In the genomic region with DNA sequence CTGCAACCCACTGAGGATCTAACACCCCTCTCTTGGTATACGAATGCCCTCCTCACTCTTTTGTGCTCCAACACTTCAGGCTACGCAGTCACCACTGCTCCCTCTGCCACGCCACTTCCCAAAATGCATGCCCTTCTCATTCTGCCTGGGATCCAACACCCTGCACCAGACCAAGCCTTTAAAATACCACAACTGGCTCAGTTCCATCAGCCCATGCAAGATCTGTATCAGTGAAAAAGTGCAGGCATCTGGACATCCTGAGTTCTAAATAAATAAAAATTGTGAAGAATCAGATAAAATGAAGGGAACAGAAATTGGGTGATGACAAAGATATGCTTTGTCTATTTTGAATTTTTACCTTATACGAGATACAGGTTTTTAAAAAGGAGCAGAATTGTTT, we compare ENCODE assay signal across 24 cellular contexts. TPM values are rescaled to one million over a fixed set of nuclear protein-coding genes. Genes with fewer than 3 reads are reported as not detected.
DNase-seq lines count a peak whose midpoint lies in the region; ATAC-seq and TF ChIP-seq lines count a peak whose summit lies in the region.
"Had no signal": no experiment of that assay in that cellular context is flagged by ENCODE, and none has a peak within 500 bp of the region (broad histone marks: within the 10 kb centered on the region; RNA-seq: fewer than 3 reads in every experiment).

No MANE protein-coding gene starts in this region.

- H3K9me3 ChIP-seq in OCI-LY7 (ENCODE audit: low read length), result no peaks in the 10 kb centered on the region
- H3K9me3 ChIP-seq in ascending aorta, result no peaks in the 10 kb centered on the region
- H3K9me3 ChIP-seq: lower lobe of right lung, ovary, SJSA1 had no signal

- peak overlapping the region; percentile 11 for H3K27ac Mint-ChIP-seq in activated naive CD8-positive, alpha-beta T cell treated with anti-CD3 and anti-CD28 coated beads, Interleukin-2, amount 10 ng/mL, durations not matched to agents 7 days and 5 days
- H3K27ac Mint-ChIP-seq in activated naive CD8-positive, alpha-beta T cell treated with anti-CD3 and anti-CD28 coated beads, Interleukin-2, amount 50 U/mL, for 24 hours, result no peak overlapping the region
- H3K27ac Mint-ChIP-seq in endothelial cell (ENCODE audit: unreplicated experiment), result no peak overlapping the region
- peak overlapping the region; percentile 18 for H3K27ac Mint-ChIP-seq in stimulated activated effector memory CD8-positive, alpha-beta T cell treated with anti-CD3 and anti-CD28 coated beads, Interleukin-12 subunit alpha, Interleukin-12 subunit beta, amount 100 ng/mL, for 72 hours
- H3K27ac Mint-ChIP-seq: nephron; stimulated activated memory B cell treated with anti-CD40 and anti-IgM and Interleukin-4, amounts not matched to agents 10 μg/mL and 1 μg/mL and 100 μg/mL, for 72 hours; type B pancreatic cell had no signal

- H3K4me3 ChIP-seq in OCI-LY7 (ENCODE audit: low read depth, low read length, poor library complexity, severe bottlenecking) (no peak overlapping the region), ascending aorta (no peak overlapping the region)
- H3K4me3 ChIP-seq: lower lobe of right lung, ovary, SJSA1 had no signal

- DNase-seq in activated naive CD8-positive, alpha-beta T cell treated with anti-CD3 and anti-CD28 coated beads, Interleukin-2, amount 10 ng/mL, durations not matched to agents 7 days and 5 days, result no peak
- no peak for DNase-seq in activated naive CD8-positive, alpha-beta T cell treated with anti-CD3 and anti-CD28 coated beads, Interleukin-2, amount 50 U/mL, for 24 hours
- DNase-seq in OCI-LY7 (ENCODE audit: low spot score) (no peak), endothelial cell (ENCODE audit: low spot score) (no peak), ascending aorta (ENCODE audit: low spot score in 2 of 2) (no peak), C1 segment of cervical spinal cord (lab: John Stamatoyannopoulos, UW) (no peak)
- DNase-seq in stimulated activated effector memory CD8-positive, alpha-beta T cell treated with anti-CD3 and anti-CD28 coated beads, Interleukin-12 subunit alpha, Interleukin-12 subunit beta, amount 100 ng/mL, for 72 hours (ENCODE audit: low spot score in 2 of 2), result no peak
- DNase-seq: activated naive CD4-positive, alpha-beta T cell treated with Interleukin-2 at 50 U/mL for 16 hours; COR-L47; DMS79; GF-D8; GOT3; hypothalamus; lower lobe of right lung; NCI-H1048; NCI-H1694; ovary; RPMI8226; substantia nigra had no signal

- no peaks in the 10 kb centered on the region for H3K27me3 ChIP-seq in ascending aorta
- H3K27me3 ChIP-seq: ovary, SJSA1 had no signal

- peaks cover 34% of the 10 kb centered on the region for H3K79me2 ChIP-seq in OCI-LY7 (ENCODE audit: insufficient read depth, low read depth, low read length)

- H3K4me1 Mint-ChIP-seq in activated naive CD8-positive, alpha-beta T cell treated with anti-CD3 and anti-CD28 coated beads, Interleukin-2, amount 10 ng/mL, durations not matched to agents 7 days and 5 days, result peaks cover 24% of the 10 kb centered on the region
- H3K4me1 Mint-ChIP-seq in activated naive CD8-positive, alpha-beta T cell treated with anti-CD3 and anti-CD28 coated beads, Interleukin-2, amount 50 U/mL, for 24 hours, result peaks cover 34% of the 10 kb centered on the region
- peaks cover 14% of the 10 kb centered on the region for H3K4me1 Mint-ChIP-seq in endothelial cell (ENCODE audit: unreplicated experiment)
- peaks cover 30% of the 10 kb centered on the region for H3K4me1 Mint-ChIP-seq in stimulated activated effector memory CD8-positive, alpha-beta T cell treated with anti-CD3 and anti-CD28 coated beads, Interleukin-12 subunit alpha, Interleukin-12 subunit beta, amount 100 ng/mL, for 72 hours

- no peak overlapping the region for H3K27ac ChIP-seq in OCI-LY7 (ENCODE audit: low read depth, low read length, poor library complexity, severe bottlenecking)
- no peak overlapping the region for H3K27ac ChIP-seq in ascending aorta
- H3K27ac ChIP-seq: lower lobe of right lung, ovary, SJSA1 had no signal

- H3K4me2 ChIP-seq in OCI-LY7 (ENCODE audit: low read length), result peak overlapping the region; percentile 93; the same call in 1 of the 2 replicates

- intact Hi-C loops in OCI-LY7 (cut with micrococcal nuclease; ENCODE audit: unreplicated experiment) (loop anchor here (5.0 kb wide), 1 partner anchor 38 kb away; no protein-coding TSS in a partner anchor), ascending aorta (cut with DNase I) (no loop called here)

- no peaks in the 10 kb centered on the region for H3K27me3 Mint-ChIP-seq in activated naive CD8-positive, alpha-beta T cell treated with anti-CD3 and anti-CD28 coated beads, Interleukin-2, amount 10 ng/mL, durations not matched to agents 7 days and 5 days
- H3K27me3 Mint-ChIP-seq in activated naive CD8-positive, alpha-beta T cell treated with anti-CD3 and anti-CD28 coated beads, Interleukin-2, amount 50 U/mL, for 24 hours, result no peaks in the 10 kb centered on the region
- H3K27me3 Mint-ChIP-seq in endothelial cell (ENCODE audit: unreplicated experiment), result peaks cover 5% of the 10 kb centered on the region
- H3K27me3 Mint-ChIP-seq: stimulated activated memory B cell treated with anti-CD40 and anti-IgM and Interleukin-4, amounts not matched to agents 10 μg/mL and 1 μg/mL and 100 μg/mL, for 72 hours; type B pancreatic cell had no signal

- no peak overlapping the region for H3K4me3 Mint-ChIP-seq in activated naive CD8-positive, alpha-beta T cell treated with anti-CD3 and anti-CD28 coated beads, Interleukin-2, amount 10 ng/mL, durations not matched to agents 7 days and 5 days
- H3K4me3 Mint-ChIP-seq in activated naive CD8-positive, alpha-beta T cell treated with anti-CD3 and anti-CD28 coated beads, Interleukin-2, amount 50 U/mL, for 24 hours, result no peak overlapping the region
- peak overlapping the region; percentile 40 for H3K4me3 Mint-ChIP-seq in endothelial cell (ENCODE audit: unreplicated experiment)
- no peak overlapping the region for H3K4me3 Mint-ChIP-seq in stimulated activated effector memory CD8-positive, alpha-beta T cell treated with anti-CD3 and anti-CD28 coated beads, Interleukin-12 subunit alpha, Interleukin-12 subunit beta, amount 100 ng/mL, for 72 hours
- H3K4me3 Mint-ChIP-seq: stimulated activated memory B cell treated with anti-CD40 and anti-IgM and Interleukin-4, amounts not matched to agents 10 μg/mL and 1 μg/mL and 100 μg/mL, for 72 hours; type B pancreatic cell had no signal

- 0 out of 2 replicates have a peak, but pooled peaks cover 8% of the 10 kb centered on the region for H4K20me1 ChIP-seq in OCI-LY7 (ENCODE audit: insufficient read depth, low read length)

- H2AFZ ChIP-seq in OCI-LY7 (ENCODE audit: low read length), result no peak overlapping the region

- POLR2A ChIA-PET in activated naive CD8-positive, alpha-beta T cell treated with anti-CD3 and anti-CD28 coated beads, Interleukin-2, amount 10 ng/mL, durations not matched to agents 7 days and 5 days (lab: Charles Lee), result no interaction called here
- POLR2A ChIA-PET in OCI-LY7 (lab: Charles Lee), result no interaction called here

- no peaks in the 10 kb centered on the region for H3K9me2 ChIP-seq in OCI-LY7 (ENCODE audit: insufficient read depth, low read length)

- BruUV-seq in OCI-LY7 (replicated peaks; lab: Mats Ljungman, UMichigan), result no TSS peak

- peaks cover 38% of the 10 kb centered on the region for H3K36me3 ChIP-seq in OCI-LY7 (ENCODE audit: insufficient read depth, low read length)
- H3K36me3 ChIP-seq in ascending aorta, result peaks cover 17 to 24% of the 10 kb centered on the region in 2 donors
- H3K36me3 ChIP-seq: ovary, SJSA1 had no signal

- no peaks in the 10 kb centered on the region for H3K9me3 Mint-ChIP-seq in activated naive CD8-positive, alpha-beta T cell treated with anti-CD3 and anti-CD28 coated beads, Interleukin-2, amount 10 ng/mL, durations not matched to agents 7 days and 5 days
- H3K9me3 Mint-ChIP-seq in activated naive CD8-positive, alpha-beta T cell treated with anti-CD3 and anti-CD28 coated beads, Interleukin-2, amount 50 U/mL, for 24 hours, result no peaks in the 10 kb centered on the region
- no peaks in the 10 kb centered on the region for H3K9me3 Mint-ChIP-seq in endothelial cell (ENCODE audit: unreplicated experiment)
- no peaks in the 10 kb centered on the region for H3K9me3 Mint-ChIP-seq in stimulated activated effector memory CD8-positive, alpha-beta T cell treated with anti-CD3 and anti-CD28 coated beads, Interleukin-12 subunit alpha, Interleukin-12 subunit beta, amount 100 ng/mL, for 72 hours
- H3K9me3 Mint-ChIP-seq: nephron; stimulated activated memory B cell treated with anti-CD40 and anti-IgM and Interleukin-4, amounts not matched to agents 10 μg/mL and 1 μg/mL and 100 μg/mL, for 72 hours; type B pancreatic cell had no signal

- ATAC-seq in activated naive CD8-positive, alpha-beta T cell treated with anti-CD3 and anti-CD28 coated beads, Interleukin-2, amount 10 ng/mL, durations not matched to agents 7 days and 5 days (ENCODE audit: low read depth), result no peak
- no peak for ATAC-seq in activated naive CD8-positive, alpha-beta T cell treated with anti-CD3 and anti-CD28 coated beads, Interleukin-2, amount 50 U/mL, for 24 hours
- ATAC-seq in stimulated activated effector memory CD8-positive, alpha-beta T cell treated with anti-CD3 and anti-CD28 coated beads, Interleukin-12 subunit alpha, Interleukin-12 subunit beta, amount 100 ng/mL, for 72 hours, result no peak
- ATAC-seq: activated CD4-positive, CD25-positive, alpha-beta regulatory T cell treated with anti-CD3 and anti-CD28 coated beads, Interleukin-2, amount 50 U/mL, for 24 hours; lower lobe of right lung; stimulated activated memory B cell treated with anti-CD40 and anti-IgM and Interleukin-4, amounts not matched to agents 10 μg/mL and 1 μg/mL and 100 μg/mL, for 72 hours had no signal

- peaks cover 22% of the 10 kb centered on the region for H3K36me3 Mint-ChIP-seq in activated naive CD8-positive, alpha-beta T cell treated with anti-CD3 and anti-CD28 coated beads, Interleukin-2, amount 10 ng/mL, durations not matched to agents 7 days and 5 days
- peaks cover 29% of the 10 kb centered on the region for H3K36me3 Mint-ChIP-seq in activated naive CD8-positive, alpha-beta T cell treated with anti-CD3 and anti-CD28 coated beads, Interleukin-2, amount 50 U/mL, for 24 hours (ENCODE audit: low read depth)
- peaks cover 20% of the 10 kb centered on the region for H3K36me3 Mint-ChIP-seq in endothelial cell (ENCODE audit: low read depth, unreplicated experiment)
- H3K36me3 Mint-ChIP-seq in stimulated activated effector memory CD8-positive, alpha-beta T cell treated with anti-CD3 and anti-CD28 coated beads, Interleukin-12 subunit alpha, Interleukin-12 subunit beta, amount 100 ng/mL, for 72 hours, result peaks cover 66% of the 10 kb centered on the region

- TF ChIP-seq CTCF in OCI-LY7 (conservative IDR thresholded peaks at IDR 0.05; ENCODE audit: low read length), result no peak
- no peak for TF ChIP-seq CTCF in endothelial cell (IDR thresholded peaks at IDR 0.05; ENCODE audit: unreplicated experiment)
- no peak for TF ChIP-seq CTCF in ascending aorta (IDR thresholded peaks at IDR 0.05)

- H3K4me1 ChIP-seq in OCI-LY7 (ENCODE audit: insufficient read depth, low read length, poor library complexity, severe bottlenecking) (peaks cover 21% of the 10 kb centered on the region), ascending aorta (peaks cover 0 to 12% of the 10 kb centered on the region in 2 donors)

- CTCF ChIA-PET in OCI-LY7 (lab: Charles Lee; ENCODE audit: unreplicated experiment), result no interaction called here

RNA-seq across cellular contexts. Expression of gene NDUFB6, which starts 2.7 kb away (rescaled TPM):
- total RNA-seq in activated naive CD8-positive, alpha-beta T cell treated with anti-CD3 and anti-CD28 coated beads, Interleukin-2, amount 10 ng/mL, durations not matched to agents 7 days and 5 days, result 10 to 100 TPM; 40.1 to 41.5 TPM
- 69.5 and 75.1 TPM in 2 replicates for total RNA-seq in OCI-LY7 (2014; rRNA removed; shearing (Covaris generic))
- total RNA-seq in OCI-LY7 (2022), result 48.6 and 54.0 TPM in 2 replicates
- total RNA-seq in endothelial cell (ENCODE audit: unreplicated experiment), result 36.8 TPM
- total RNA-seq in ascending aorta, result 22.2 TPM

RNA-seq across cellular contexts. Expression of gene TOPORS, which starts 17.9 kb away (rescaled TPM):
- 10 to 100 TPM; 17.2 to 18.1 TPM for total RNA-seq in activated naive CD8-positive, alpha-beta T cell treated with anti-CD3 and anti-CD28 coated beads, Interleukin-2, amount 10 ng/mL, durations not matched to agents 7 days and 5 days
- total RNA-seq in OCI-LY7 (2014; rRNA removed; shearing (Covaris generic)), result 17.4 and 20.1 TPM in 2 replicates
- total RNA-seq in OCI-LY7 (2022) (16.2 and 19.2 TPM in 2 replicates), endothelial cell (ENCODE audit: unreplicated experiment) (20.7 TPM), ascending aorta (5.2 TPM)

RNA-seq across cellular contexts. Expression of gene SMIM27, which starts 18.1 kb away (rescaled TPM):
- 10 to 100 TPM; 30.4 to 34.9 TPM for total RNA-seq in activated naive CD8-positive, alpha-beta T cell treated with anti-CD3 and anti-CD28 coated beads, Interleukin-2, amount 10 ng/mL, durations not matched to agents 7 days and 5 days
- total RNA-seq in OCI-LY7 (2014; rRNA removed; shearing (Covaris generic)), result 17.6 and 19.5 TPM in 2 replicates
- 21.2 and 36.6 TPM in 2 replicates for total RNA-seq in OCI-LY7 (2022)
- total RNA-seq in endothelial cell (ENCODE audit: unreplicated experiment), result 8.0 TPM
- total RNA-seq in ascending aorta, result 0.32 TPM

RNA-seq across cellular contexts. Expression of gene RIGI, which starts 44.3 kb away (rescaled TPM):
- total RNA-seq in activated naive CD8-positive, alpha-beta T cell treated with anti-CD3 and anti-CD28 coated beads, Interleukin-2, amount 10 ng/mL, durations not matched to agents 7 days and 5 days, result 10 to 100 TPM; 27.8 to 30.0 TPM
- 1.1 and 1.5 TPM in 2 replicates for total RNA-seq in OCI-LY7 (2014; rRNA removed; shearing (Covaris generic))
- total RNA-seq in OCI-LY7 (2022) (1.5 and 1.7 TPM in 2 replicates), endothelial cell (ENCODE audit: unreplicated experiment) (8.4 TPM), ascending aorta (1.9 TPM)

Comparison
In these comparisons a context has a peak if more than half of its experiments do, and no peak if none do; other contexts are left out.
1. H3K27ac Mint-ChIP-seq: peak in activated naive CD8-positive, alpha-beta T cell treated with anti-CD3 and anti-CD28 coated beads, Interleukin-2, amount 10 ng/mL, durations not matched to agents 7 days and 5 days (single experiment) and stimulated activated effector memory CD8-positive, alpha-beta T cell treated with anti-CD3 and anti-CD28 coated beads, Interleukin-12 subunit alpha, Interleukin-12 subunit beta, amount 100 ng/mL, for 72 hours (single experiment); none in activated naive CD8-positive, alpha-beta T cell treated with anti-CD3 and anti-CD28 coated beads, Interleukin-2, amount 50 U/mL, for 24 hours (single experiment) and endothelial cell (single experiment).